ENCODE assay signal across 8 cellular contexts in genomic region chr17:77420804-77421634, GRCh38.
DNase-seq lines count a peak whose midpoint lies in the region; ATAC-seq and TF ChIP-seq lines count a peak whose summit lies in the region.

No MANE protein-coding gene starts in this region.

- peak overlapping the region; percentile 61 for H3K4me2 ChIP-seq in smooth muscle cell

- H3K4me3 ChIP-seq in right atrium auricular region (no peak overlapping the region), smooth muscle cell (no peak overlapping the region)

- H3K79me2 ChIP-seq in smooth muscle cell (ENCODE audit: low read depth): peaks cover 84% of the 10 kb centered on the region

- TF ChIP-seq CTCF in right atrium auricular region (IDR thresholded peaks at IDR 0.05): no peak
- TF ChIP-seq CTCF in smooth muscle cell (IDR thresholded peaks at IDR 0.05; ENCODE audit: borderline replicate concordance, insufficient read depth, poor library complexity, severe bottlenecking): no peak

- no peak for ATAC-seq in GM18505 (IDR thresholded peaks at IDR 0.05; ENCODE audit: unreplicated experiment)

- DNase-seq in AG08396 (ENCODE audit: low spot score): peak; percentile 60
- peak; percentile 39 for DNase-seq in HEK293T (ENCODE audit: extremely low spot score)
- DNase-seq in NCI-H774 (lab: John Stamatoyannopoulos, UW): peak; percentile 36
- DNase-seq in activated T-helper 1 cell treated with anti-CD3 and anti-CD28 coated beads, Interleukin-2, amount 50 U/mL, for 16 hours (ENCODE audit: low read depth in 1 of 2, low spot score in 1 of 2): peak; percentile 36 to 45
- no peak for DNase-seq in right atrium auricular region (ENCODE audit: low spot score)
- no peak for DNase-seq in smooth muscle cell (lab: John Stamatoyannopoulos, UW; ENCODE audit: unreplicated experiment)
- DNase-seq in C1 segment of cervical spinal cord (lab: John Stamatoyannopoulos, UW): no peak

- H3K36me3 ChIP-seq in right atrium auricular region (no peaks in the 10 kb centered on the region), smooth muscle cell (ENCODE audit: low read depth) (no peaks in the 10 kb centered on the region)

- CTCF ChIA-PET in HEK293T (lab: Yijun Ruan, JAX): interaction anchor here (0.5 to 2.5 kb wide), 3 partner anchors 9 to 43 kb away, joined by 5 to 15 read pairs (median 5); no protein-coding TSS in a partner anchor

- H3K9ac ChIP-seq in smooth muscle cell (ENCODE audit: low read depth): no peak overlapping the region

- H3K9me3 ChIP-seq in right atrium auricular region (no peaks in the 10 kb centered on the region), smooth muscle cell (replicated peaks; ENCODE audit: low read depth) (no peaks in the 10 kb centered on the region)

- peaks cover 8% of the 10 kb centered on the region for H3F3A ChIP-seq in smooth muscle cell (ENCODE audit: low read depth)

- H4K20me1 ChIP-seq in smooth muscle cell (ENCODE audit: low read depth): peaks cover 100% of the 10 kb centered on the region

- H3K4me1 ChIP-seq in right atrium auricular region (peaks cover 0 to 72% of the 10 kb centered on the region in 2 donors), smooth muscle cell (ENCODE audit: low read depth) (peaks cover 43% of the 10 kb centered on the region)

- POLR2A ChIA-PET in HEK293T (lab: Yijun Ruan, JAX): interaction anchor here (0.8 to 0.9 kb wide), 2 partner anchors 11 to 537 kb away, joined by 3 to 4 read pairs; partner anchors contain the start of gene TNRC6C

- peak overlapping the region; percentile 37 to 77 for H3K27ac ChIP-seq in right atrium auricular region
- H3K27ac ChIP-seq in smooth muscle cell (ENCODE audit: low read depth): peak overlapping the region; percentile 77

- no peaks in the 10 kb centered on the region for H3K27me3 ChIP-seq in right atrium auricular region
- no peaks in the 10 kb centered on the region for H3K27me3 ChIP-seq in smooth muscle cell (ENCODE audit: low read depth)

- no peak overlapping the region for H2AFZ ChIP-seq in smooth muscle cell (ENCODE audit: low read depth)

- TF ChIP-seq POLR2A in GM18505 (IDR thresholded peaks at IDR 0.05; ENCODE audit: borderline replicate concordance, extremely low read depth, insufficient read depth, insufficient read length): no peak

- WGBS in smooth muscle cell (ENCODE audit: low lambda C conversion rate): 34% methylated on average over 19 of the region's 19 CpGs

TF ChIP-seq in HEK293T, 16 proteins besides CTCF, POLR2A, EP300 and RAD21:
- no peak for TF ChIP-seq LEF1 (IDR thresholded peaks at IDR 0.05; ENCODE audit: borderline replicate concordance)
- TF ChIP-seq HDGF (IDR thresholded peaks at IDR 0.05; ENCODE audit: borderline replicate concordance): no peak
- TF ChIP-seq BHLHE40 (IDR thresholded peaks at IDR 0.05; ENCODE audit: borderline replicate concordance): no peak
- no peak for TF ChIP-seq ARNT (IDR thresholded peaks at IDR 0.05)
- no peak for TF ChIP-seq FOXM1 (IDR thresholded peaks at IDR 0.05; ENCODE audit: borderline replicate concordance)
- TF ChIP-seq NFRKB (IDR thresholded peaks at IDR 0.05): no peak
- no peak for TF ChIP-seq ELF4 (IDR thresholded peaks at IDR 0.05)
- no peak for TF ChIP-seq L3MBTL2 (conservative IDR thresholded peaks at IDR 0.05)
- no peak for TF ChIP-seq FOXK2 (IDR thresholded peaks at IDR 0.05)
- TF ChIP-seq PKNOX1 (IDR thresholded peaks at IDR 0.05): no peak
- no peak for TF ChIP-seq ZNF384 (IDR thresholded peaks at IDR 0.05)
- no peak for TF ChIP-seq TARDBP (IDR thresholded peaks at IDR 0.05)

Comparison
In these comparisons a context has a peak if more than half of its experiments do, and no peak if none do; other contexts are left out.
1. DNase-seq: peak in AG08396 (single experiment), HEK293T (single experiment), NCI-H774 (single experiment) and activated T-helper 1 cell treated with anti-CD3 and anti-CD28 coated beads, Interleukin-2, amount 50 U/mL, for 16 hours (2 of 2); none in right atrium auricular region (single experiment), smooth muscle cell (single experiment) and C1 segment of cervical spinal cord (0 of 14).